Comparison of ENCODE assay signal across 26 cellular contexts in genomic region chr4:99074816-99075215, GRCh38.
"Had no signal": no experiment of that assay in that cellular context is flagged by ENCODE, and none has a peak within 500 bp of the region (broad histone marks: within the 10 kb centered on the region; RNA-seq: fewer than 3 reads in every experiment).

No MANE protein-coding gene starts in this region.

- H3K27me3 ChIP-seq: body of pancreas, colonic mucosa, esophagus squamous epithelium, gastroesophageal sphincter had no signal

- H3K4me3 ChIP-seq: body of pancreas, colonic mucosa, esophagus squamous epithelium, gastroesophageal sphincter had no signal

- H3K4me1 Mint-ChIP-seq: activated CD4-positive, alpha-beta T cell treated with anti-CD3 and anti-CD28 coated beads for 36 hours; activated CD8-positive, alpha-beta memory T cell treated with anti-CD3 and anti-CD28 coated beads, Interleukin-2, amount 10 ng/mL, durations not matched to agents 7 days and 5 days had no signal

- DNase-seq: activated CD4-positive, alpha-beta memory T cell treated with anti-CD3 and anti-CD28 coated beads for 36 hours; activated CD4-positive, alpha-beta T cell treated with anti-CD3 and anti-CD28 coated beads for 36 hours; activated CD4-positive, alpha-beta T cell treated with anti-CD3 and anti-CD28 coated beads, Interleukin-2, amount 10 ng/mL, durations not matched to agents 24 days and 14 days; activated CD4-positive, CD25-positive, alpha-beta regulatory T cell; activated CD4-positive, CD25-positive, alpha-beta regulatory T cell treated with anti-CD3 and anti-CD28 coated beads, Interleukin-2, amount 50 U/mL, for 72 hours; activated CD8-positive, alpha-beta memory T cell treated with anti-CD3 and anti-CD28 coated beads, Interleukin-2, amount 10 ng/mL, durations not matched to agents 7 days and 5 days; activated CD8-positive, alpha-beta memory T cell treated with anti-CD3 and anti-CD28 coated beads, Interleukin-2, amount 50 U/mL, for 4 hours; activated CD8-positive, alpha-beta T cell treated with anti-CD3 and anti-CD28 coated beads, Interleukin-2, amount 10 ng/mL, durations not matched to agents 7 days and 5 days; activated effector memory CD4-positive, alpha-beta T cell treated with Interleukin-2 at 50 U/mL for 16 hours; activated gamma-delta T cell treated with Interleukin-2 at 50 U/mL for 16 hours; activated naive CD4-positive, alpha-beta T cell treated with anti-CD3 and anti-CD28 coated beads, Interleukin-2, amount 50 U/mL, for 16 hours; activated naive CD4-positive, alpha-beta T cell treated with Interleukin-2 at 50 U/mL for 16 hours; activated T-cell treated with anti-CD3 and anti-CD28 coated beads, Interleukin-2, amount 50 U/mL, for 4 hours; body of pancreas; central memory CD4-positive, alpha-beta T cell; cerebellar nuclear complex; colonic mucosa; effector CD8-positive, alpha-beta T cell; esophagus squamous epithelium; foreskin melanocyte; T-helper 1 cell; T-helper 17 cell had no signal

- H3K9me3 Mint-ChIP-seq: activated CD4-positive, alpha-beta memory T cell treated with anti-CD3 and anti-CD28 coated beads for 36 hours; activated CD4-positive, alpha-beta T cell treated with anti-CD3 and anti-CD28 coated beads, Interleukin-2, amount 10 ng/mL, durations not matched to agents 24 days and 14 days; activated T-cell treated with anti-CD3 and anti-CD28 coated beads, Interleukin-2, amount 50 U/mL, for 4 hours; activated T-helper 17 cell treated with anti-CD3 and anti-CD28 coated beads, Interleukin-2, amount 50 U/mL, for 72 hours had no signal

- H3K4me1 ChIP-seq: body of pancreas, esophagus squamous epithelium had no signal

- H3K4me3 Mint-ChIP-seq: activated CD4-positive, alpha-beta memory T cell treated with anti-CD3 and anti-CD28 coated beads for 36 hours; activated CD4-positive, alpha-beta T cell treated with anti-CD3 and anti-CD28 coated beads for 36 hours; activated CD4-positive, alpha-beta T cell treated with anti-CD3 and anti-CD28 coated beads, Interleukin-2, amount 10 ng/mL, durations not matched to agents 24 days and 14 days; activated CD8-positive, alpha-beta memory T cell treated with anti-CD3 and anti-CD28 coated beads, Interleukin-2, amount 10 ng/mL, durations not matched to agents 7 days and 5 days; activated CD8-positive, alpha-beta T cell treated with anti-CD3 and anti-CD28 coated beads, Interleukin-2, amount 10 ng/mL, durations not matched to agents 7 days and 5 days; activated naive CD8-positive, alpha-beta T cell; activated T-cell treated with anti-CD3 and anti-CD28 coated beads, Interleukin-2, amount 50 U/mL, for 4 hours; activated T-helper 17 cell treated with anti-CD3 and anti-CD28 coated beads, Interleukin-2, amount 50 U/mL, for 72 hours; T-helper 17 cell had no signal

- H3K27me3 Mint-ChIP-seq: activated CD4-positive, alpha-beta memory T cell treated with anti-CD3 and anti-CD28 coated beads for 36 hours; activated CD4-positive, alpha-beta T cell treated with anti-CD3 and anti-CD28 coated beads for 36 hours; activated CD4-positive, alpha-beta T cell treated with anti-CD3 and anti-CD28 coated beads, Interleukin-2, amount 10 ng/mL, durations not matched to agents 24 days and 14 days; activated CD8-positive, alpha-beta memory T cell treated with anti-CD3 and anti-CD28 coated beads, Interleukin-2, amount 10 ng/mL, durations not matched to agents 7 days and 5 days; activated naive CD8-positive, alpha-beta T cell; activated T-helper 17 cell treated with anti-CD3 and anti-CD28 coated beads, Interleukin-2, amount 50 U/mL, for 72 hours; T-helper 17 cell had no signal

- H3K27ac ChIP-seq: body of pancreas, colonic mucosa, epithelial cell of prostate, esophagus squamous epithelium had no signal

- H3K27ac Mint-ChIP-seq: activated CD4-positive, alpha-beta memory T cell treated with anti-CD3 and anti-CD28 coated beads for 36 hours; activated CD4-positive, alpha-beta T cell treated with anti-CD3 and anti-CD28 coated beads for 36 hours; activated CD4-positive, alpha-beta T cell treated with anti-CD3 and anti-CD28 coated beads, Interleukin-2, amount 10 ng/mL, durations not matched to agents 24 days and 14 days; activated CD8-positive, alpha-beta memory T cell treated with anti-CD3 and anti-CD28 coated beads, Interleukin-2, amount 10 ng/mL, durations not matched to agents 7 days and 5 days; activated CD8-positive, alpha-beta T cell treated with anti-CD3 and anti-CD28 coated beads, Interleukin-2, amount 10 ng/mL, durations not matched to agents 7 days and 5 days; activated naive CD8-positive, alpha-beta T cell; activated T-helper 17 cell treated with anti-CD3 and anti-CD28 coated beads, Interleukin-2, amount 50 U/mL, for 72 hours; T-helper 17 cell had no signal

- H3K9me3 ChIP-seq: body of pancreas, colonic mucosa, esophagus squamous epithelium, gastroesophageal sphincter had no signal

- ATAC-seq: activated CD4-positive, alpha-beta T cell treated with anti-CD3 and anti-CD28 coated beads for 36 hours; activated CD8-positive, alpha-beta memory T cell treated with anti-CD3 and anti-CD28 coated beads, Interleukin-2, amount 10 ng/mL, durations not matched to agents 7 days and 5 days; activated CD8-positive, alpha-beta T cell treated with anti-CD3 and anti-CD28 coated beads, Interleukin-2, amount 10 ng/mL, durations not matched to agents 7 days and 5 days; activated T-cell treated with anti-CD3 and anti-CD28 coated beads, Interleukin-2, amount 50 U/mL, for 4 hours; activated T-helper 17 cell treated with anti-CD3 and anti-CD28 coated beads, Interleukin-2, amount 50 U/mL, for 72 hours; body of pancreas; gastroesophageal sphincter; T-helper 17 cell had no signal
